ENCODE assay signal across 8 cellular contexts in genomic region chr6:53244958-53245357, GRCh38.
A peak's percentile ranks its signal among the peaks of the same experiment; 100 is the strongest.
DNase-seq lines count a peak whose midpoint lies in the region; ATAC-seq and TF ChIP-seq lines count a peak whose summit lies in the region.

No MANE protein-coding gene starts in this region.

- in situ Hi-C loops in GM13976 (cut with MboI; ENCODE audit: low sequenced_read_pairs, unreplicated experiment), result no loop called here

- no peaks in the 10 kb centered on the region for H3K27me3 ChIP-seq in adipocyte (replicated peaks; ENCODE audit: control insufficient read depth, insufficient read depth, low read length)

- H3K9me3 Mint-ChIP-seq in T-helper 2 cell treated with Interferon-gamma antibody and Interleukin-4, amounts not matched to agents 5 μg/mL and 100 μg/mL, for 36 hours, result no peaks in the 10 kb centered on the region

- ATAC-seq in GM19463 (IDR thresholded peaks at IDR 0.05; ENCODE audit: unreplicated experiment), result peak; percentile 85
- ATAC-seq in HG03342 (IDR thresholded peaks at IDR 0.05; ENCODE audit: unreplicated experiment), result peak; percentile 75

- H3K27me3 Mint-ChIP-seq in T-helper 2 cell treated with Interferon-gamma antibody and Interleukin-4, amounts not matched to agents 5 μg/mL and 100 μg/mL, for 36 hours (ENCODE audit: low read depth), result no peaks in the 10 kb centered on the region

- H3K27ac Mint-ChIP-seq in T-helper 2 cell treated with Interferon-gamma antibody and Interleukin-4, amounts not matched to agents 5 μg/mL and 100 μg/mL, for 36 hours, result no peak overlapping the region

- peak; percentile 41 for DNase-seq in GM13976 (ENCODE audit: low spot score)
- DNase-seq in adipocyte (ENCODE audit: low read depth), result peak; percentile 4
- DNase-seq in dermis blood vessel endothelial cell, result no peak
- no peak for DNase-seq in T-helper 2 cell treated with Interferon-gamma antibody and Interleukin-4, amounts not matched to agents 5 μg/mL and 100 μg/mL, for 36 hours (ENCODE audit: low spot score)
- no peak for DNase-seq in ecto neural progenitor cell (ENCODE audit: low spot score)
- DNase-seq in ureter (ENCODE audit: low spot score), result no peak

- TF ChIP-seq CTCF in GM13976 (IDR thresholded peaks at IDR 0.05; ENCODE audit: borderline replicate concordance, control extremely low read depth, extremely low read depth, insufficient read depth, missing control alignments), result no peak

- H3K36me3 Mint-ChIP-seq in T-helper 2 cell treated with Interferon-gamma antibody and Interleukin-4, amounts not matched to agents 5 μg/mL and 100 μg/mL, for 36 hours (ENCODE audit: low read depth), result peaks cover 2% of the 10 kb centered on the region

- peaks cover 7% of the 10 kb centered on the region for H3K4me1 ChIP-seq in adipocyte (ENCODE audit: control insufficient read depth, insufficient read depth, low read length)

- H3K4me3 ChIP-seq in adipocyte (ENCODE audit: low read length), result no peak overlapping the region

- no peaks in the 10 kb centered on the region for H3K36me3 ChIP-seq in adipocyte (ENCODE audit: control insufficient read depth, insufficient read depth, low read length, severe bottlenecking)

- H3K4me3 Mint-ChIP-seq in T-helper 2 cell treated with Interferon-gamma antibody and Interleukin-4, amounts not matched to agents 5 μg/mL and 100 μg/mL, for 36 hours, result no peak overlapping the region

- no peak overlapping the region for H3K9ac ChIP-seq in adipocyte (ENCODE audit: low read length)

- H3K9me3 ChIP-seq in adipocyte (ENCODE audit: control insufficient read depth, low read length), result no peaks in the 10 kb centered on the region

- peaks cover 6% of the 10 kb centered on the region for H3K4me1 Mint-ChIP-seq in T-helper 2 cell treated with Interferon-gamma antibody and Interleukin-4, amounts not matched to agents 5 μg/mL and 100 μg/mL, for 36 hours (ENCODE audit: low read depth)

Comparison
In these comparisons a context has a peak if more than half of its experiments do, and no peak if none do; other contexts are left out.
1. DNase-seq: peak in GM13976 (single experiment) and adipocyte (single experiment); none in dermis blood vessel endothelial cell (single experiment), T-helper 2 cell treated with Interferon-gamma antibody and Interleukin-4, amounts not matched to agents 5 μg/mL and 100 μg/mL, for 36 hours (single experiment), ecto neural progenitor cell (single experiment) and ureter (single experiment).